In the genomic region with DNA sequence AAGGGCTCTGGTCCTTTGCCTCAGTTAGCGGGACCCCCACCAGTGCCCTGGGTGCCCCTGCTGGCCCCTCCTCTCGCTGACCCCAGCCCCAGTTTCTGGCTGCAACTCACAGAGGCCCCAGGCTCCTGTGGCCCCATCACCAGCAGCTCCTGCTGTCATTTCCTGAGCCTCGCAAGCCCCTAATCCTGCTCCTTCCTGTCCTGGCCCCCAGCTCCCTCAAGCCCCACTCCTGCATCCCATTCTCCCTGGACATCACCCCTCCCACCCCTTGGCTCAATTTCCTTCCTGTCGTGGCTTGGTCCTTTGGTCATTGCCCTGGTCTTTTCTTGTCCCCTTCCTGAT, we compare ENCODE assay signal across 1 cellular context.
TF ChIP-seq lines count a peak whose summit lies in the region.

No MANE protein-coding gene starts in this region.

TF ChIP-seq in K562, 482 proteins besides CTCF, POLR2A, EP300 and RAD21:
- TF ChIP-seq, protein P1, sequence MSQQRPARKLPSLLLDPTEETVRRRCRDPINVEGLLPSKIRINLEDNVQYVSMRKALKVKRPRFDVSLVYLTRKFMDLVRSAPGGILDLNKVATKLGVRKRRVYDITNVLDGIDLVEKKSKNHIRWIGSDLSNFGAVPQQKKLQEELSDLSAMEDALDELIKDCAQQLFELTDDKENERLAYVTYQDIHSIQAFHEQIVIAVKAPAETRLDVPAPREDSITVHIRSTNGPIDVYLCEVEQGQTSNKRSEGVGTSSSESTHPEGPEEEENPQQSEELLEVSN (IDR thresholded peaks at IDR 0.05; ENCODE audit: borderline replicate concordance in 1 of 2, extremely low read depth in 1 of 2, insufficient read depth in 1 of 2, insufficient read length in 1 of 2, low read depth in 1 of 2, low read length in 1 of 2, poor library complexity in 1 of 2, severe bottlenecking in 1 of 2) = no peak
- TF ChIP-seq RNF219 (CRISPR knock-in tag; IDR thresholded peaks at IDR 0.05) = no peak
- no peak for TF ChIP-seq FOXK1 (CRISPR knock-in tag; IDR thresholded peaks at IDR 0.05; ENCODE audit: borderline replicate concordance)
- TF ChIP-seq COPS2 (conservative IDR thresholded peaks at IDR 0.05) = no peak
- TF ChIP-seq ZNF124 (CRISPR knock-in tag; IDR thresholded peaks at IDR 0.05) = no peak
- no peak for TF ChIP-seq ARHGAP35 (IDR thresholded peaks at IDR 0.05; ENCODE audit: partially characterized antibody)
- no peak for TF ChIP-seq TAF1 (IDR thresholded peaks at IDR 0.05; ENCODE audit: control insufficient read depth, extremely low read depth, insufficient read depth, low read length, severe bottlenecking)
- no peak for TF ChIP-seq ETS2 (tag; IDR thresholded peaks at IDR 0.05; ENCODE audit: borderline replicate concordance, poor library complexity, severe bottlenecking)
- no peak for TF ChIP-seq ZZZ3 (IDR thresholded peaks at IDR 0.05)
- TF ChIP-seq HES1 (IDR thresholded peaks at IDR 0.05; ENCODE audit: low read depth) = no peak
- TF ChIP-seq CHD2 (IDR thresholded peaks at IDR 0.05; ENCODE audit: low read depth, low read length) = 0 out of 2 replicates have a peak, but pooled peaks have one; percentile 6
- TF ChIP-seq HDGF (IDR thresholded peaks at IDR 0.05) = no peak
- TF ChIP-seq, protein P2, sequence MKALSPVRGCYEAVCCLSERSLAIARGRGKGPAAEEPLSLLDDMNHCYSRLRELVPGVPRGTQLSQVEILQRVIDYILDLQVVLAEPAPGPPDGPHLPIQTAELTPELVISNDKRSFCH (CRISPR knock-in tag; IDR thresholded peaks at IDR 0.05) = no peak
- TF ChIP-seq, protein P2 (tag; IDR thresholded peaks at IDR 0.05) = peak; percentile 30; the same call in 1 of the 2 replicates
- TF ChIP-seq ATF1 (CRISPR knock-in tag; IDR thresholded peaks at IDR 0.05) = no peak
- peak; percentile 28; the same call in 1 of the 2 replicates for TF ChIP-seq ATF1 (tag; IDR thresholded peaks at IDR 0.05)
- TF ChIP-seq HMGN3 (IDR thresholded peaks at IDR 0.05; ENCODE audit: borderline replicate concordance, extremely low read depth, insufficient read length, low read depth, low read length) = peak; percentile 64
- TF ChIP-seq, protein P3, sequence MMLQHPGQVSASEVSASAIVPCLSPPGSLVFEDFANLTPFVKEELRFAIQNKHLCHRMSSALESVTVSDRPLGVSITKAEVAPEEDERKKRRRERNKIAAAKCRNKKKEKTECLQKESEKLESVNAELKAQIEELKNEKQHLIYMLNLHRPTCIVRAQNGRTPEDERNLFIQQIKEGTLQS (IDR thresholded peaks at IDR 0.05) = no peak
- TF ChIP-seq, protein P3 (CRISPR knock-in tag; conservative IDR thresholded peaks at IDR 0.05) = peak; percentile 39; the same call in 1 of the 2 replicates
- TF ChIP-seq MYC (IDR thresholded peaks at IDR 0.05; ENCODE audit: low read depth, low read length) = no peak
- TF ChIP-seq MYC (CRISPR knock-in tag; IDR thresholded peaks at IDR 0.05; ENCODE audit: borderline replicate concordance, low read depth) = no peak
- no peak for TF ChIP-seq WHSC1 (IDR thresholded peaks at IDR 0.05; ENCODE audit: low read length)
- TF ChIP-seq ZNF77 (CRISPR knock-in tag; IDR thresholded peaks at IDR 0.05) = no peak
- no peak for TF ChIP-seq ZNF507 (tag; conservative IDR thresholded peaks at IDR 0.05)
- no peak for TF ChIP-seq CCNT2 (IDR thresholded peaks at IDR 0.05; ENCODE audit: borderline replicate concordance, extremely low read depth, insufficient read length, low read depth, low read length)
- TF ChIP-seq, protein P4, sequence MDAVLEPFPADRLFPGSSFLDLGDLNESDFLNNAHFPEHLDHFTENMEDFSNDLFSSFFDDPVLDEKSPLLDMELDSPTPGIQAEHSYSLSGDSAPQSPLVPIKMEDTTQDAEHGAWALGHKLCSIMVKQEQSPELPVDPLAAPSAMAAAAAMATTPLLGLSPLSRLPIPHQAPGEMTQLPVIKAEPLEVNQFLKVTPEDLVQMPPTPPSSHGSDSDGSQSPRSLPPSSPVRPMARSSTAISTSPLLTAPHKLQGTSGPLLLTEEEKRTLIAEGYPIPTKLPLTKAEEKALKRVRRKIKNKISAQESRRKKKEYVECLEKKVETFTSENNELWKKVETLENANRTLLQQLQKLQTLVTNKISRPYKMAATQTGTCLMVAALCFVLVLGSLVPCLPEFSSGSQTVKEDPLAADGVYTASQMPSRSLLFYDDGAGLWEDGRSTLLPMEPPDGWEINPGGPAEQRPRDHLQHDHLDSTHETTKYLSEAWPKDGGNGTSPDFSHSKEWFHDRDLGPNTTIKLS (IDR thresholded peaks at IDR 0.05; ENCODE audit: borderline replicate concordance, low read depth) = peak; percentile 78; the same call in 1 of the 2 replicates
- TF ChIP-seq GABPA (tag; conservative IDR thresholded peaks at IDR 0.05; ENCODE audit: low read depth) = 0 out of 2 replicates have a peak, but pooled peaks have one; percentile 21
- TF ChIP-seq TAF9B (IDR thresholded peaks at IDR 0.05; ENCODE audit: partially characterized antibody) = no peak
- no peak for TF ChIP-seq NFIX (CRISPR knock-in tag; IDR thresholded peaks at IDR 0.05; ENCODE audit: low read depth)
- no peak for TF ChIP-seq CTCFL (IDR thresholded peaks at IDR 0.05; ENCODE audit: borderline replicate concordance, insufficient read depth, low read depth, low read length, poor library complexity, severe bottlenecking)
- no peak for TF ChIP-seq EHMT2 (IDR thresholded peaks at IDR 0.05)
- TF ChIP-seq ZNF224 (CRISPR knock-in tag; IDR thresholded peaks at IDR 0.05) = no peak
- no peak for TF ChIP-seq POLR2H (tag; IDR thresholded peaks at IDR 0.05; ENCODE audit: low read depth)
- no peak for TF ChIP-seq BMI1 (IDR thresholded peaks at IDR 0.05; ENCODE audit: low read length)
- TF ChIP-seq, protein P5, sequence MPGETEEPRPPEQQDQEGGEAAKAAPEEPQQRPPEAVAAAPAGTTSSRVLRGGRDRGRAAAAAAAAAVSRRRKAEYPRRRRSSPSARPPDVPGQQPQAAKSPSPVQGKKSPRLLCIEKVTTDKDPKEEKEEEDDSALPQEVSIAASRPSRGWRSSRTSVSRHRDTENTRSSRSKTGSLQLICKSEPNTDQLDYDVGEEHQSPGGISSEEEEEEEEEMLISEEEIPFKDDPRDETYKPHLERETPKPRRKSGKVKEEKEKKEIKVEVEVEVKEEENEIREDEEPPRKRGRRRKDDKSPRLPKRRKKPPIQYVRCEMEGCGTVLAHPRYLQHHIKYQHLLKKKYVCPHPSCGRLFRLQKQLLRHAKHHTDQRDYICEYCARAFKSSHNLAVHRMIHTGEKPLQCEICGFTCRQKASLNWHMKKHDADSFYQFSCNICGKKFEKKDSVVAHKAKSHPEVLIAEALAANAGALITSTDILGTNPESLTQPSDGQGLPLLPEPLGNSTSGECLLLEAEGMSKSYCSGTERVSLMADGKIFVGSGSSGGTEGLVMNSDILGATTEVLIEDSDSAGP (CRISPR knock-in tag; IDR thresholded peaks at IDR 0.05) = no peak
- no peak for TF ChIP-seq ARNT (IDR thresholded peaks at IDR 0.05)
- TF ChIP-seq HINFP (tag; conservative IDR thresholded peaks at IDR 0.05; ENCODE audit: low read depth) = no peak
- no peak for TF ChIP-seq ARID2 (IDR thresholded peaks at IDR 0.05)
- no peak for TF ChIP-seq MEF2D (tag; conservative IDR thresholded peaks at IDR 0.05; ENCODE audit: low read depth)
- TF ChIP-seq TARDBP (IDR thresholded peaks at IDR 0.05) = no peak
- TF ChIP-seq, protein P6, sequence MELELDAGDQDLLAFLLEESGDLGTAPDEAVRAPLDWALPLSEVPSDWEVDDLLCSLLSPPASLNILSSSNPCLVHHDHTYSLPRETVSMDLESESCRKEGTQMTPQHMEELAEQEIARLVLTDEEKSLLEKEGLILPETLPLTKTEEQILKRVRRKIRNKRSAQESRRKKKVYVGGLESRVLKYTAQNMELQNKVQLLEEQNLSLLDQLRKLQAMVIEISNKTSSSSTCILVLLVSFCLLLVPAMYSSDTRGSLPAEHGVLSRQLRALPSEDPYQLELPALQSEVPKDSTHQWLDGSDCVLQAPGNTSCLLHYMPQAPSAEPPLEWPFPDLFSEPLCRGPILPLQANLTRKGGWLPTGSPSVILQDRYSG (tag; conservative IDR thresholded peaks at IDR 0.05; ENCODE audit: low read depth) = no peak; the same call in 1 of the 2 replicates
- TF ChIP-seq CBX3 (IDR thresholded peaks at IDR 0.05; ENCODE audit: borderline replicate concordance in 1 of 2, low read length in 2 of 2) = 0 out of 3 replicates have a peak, but pooled peaks of 1 of the 2 experiments have one; percentile 0
- TF ChIP-seq SNIP1 (IDR thresholded peaks at IDR 0.05; ENCODE audit: low read depth) = no peak
- TF ChIP-seq POLR2G (IDR thresholded peaks at IDR 0.05; ENCODE audit: low read depth, low read length) = 0 out of 2 replicates have a peak, but pooled peaks have one; percentile 24
